In the genomic region with DNA sequence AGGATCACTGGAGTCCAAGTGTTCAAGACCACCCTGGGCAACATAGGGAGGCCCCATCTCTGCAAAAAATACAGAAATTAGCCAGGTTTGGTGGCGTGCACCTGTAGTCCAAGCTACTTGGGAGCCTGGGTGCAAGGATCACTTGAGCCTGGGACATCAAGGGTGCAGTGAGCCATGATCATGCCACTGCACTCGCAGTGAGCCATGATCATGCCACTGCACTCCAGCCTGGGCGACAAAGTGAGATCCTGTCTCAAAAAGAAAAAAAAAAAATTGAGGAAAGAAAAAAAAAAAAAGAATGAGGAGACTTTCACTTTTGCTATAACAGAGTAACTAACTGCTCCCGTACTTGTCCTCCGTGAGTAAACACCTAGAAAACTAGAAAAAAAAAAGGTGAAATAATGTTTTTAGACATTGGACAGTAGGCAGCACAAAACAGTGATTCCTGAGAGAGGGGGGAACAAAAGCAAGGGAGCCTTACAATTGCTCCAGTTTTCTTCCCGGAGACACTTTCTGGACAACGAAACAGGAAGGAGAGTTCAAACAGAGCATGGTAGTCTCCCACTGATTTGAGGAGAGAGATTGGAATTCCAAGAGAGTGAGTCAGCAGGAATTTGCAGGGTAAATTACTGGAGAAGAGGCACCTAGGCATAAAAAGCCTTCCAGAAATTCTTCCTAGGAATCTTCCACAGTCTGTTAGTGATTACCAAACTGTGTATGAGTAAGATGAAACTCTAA, we compare ENCODE assay signal across 1 cellular context.
A peak's percentile ranks its signal among the peaks of the same experiment; 100 is the strongest.
TF ChIP-seq lines count a peak whose summit lies in the region.

No MANE protein-coding gene starts in this region.

TF ChIP-seq in HEK293, 187 proteins besides CTCF, POLR2A, EP300 and RAD21 (continued from another document and continues in another):
- TF ChIP-seq, protein P1, sequence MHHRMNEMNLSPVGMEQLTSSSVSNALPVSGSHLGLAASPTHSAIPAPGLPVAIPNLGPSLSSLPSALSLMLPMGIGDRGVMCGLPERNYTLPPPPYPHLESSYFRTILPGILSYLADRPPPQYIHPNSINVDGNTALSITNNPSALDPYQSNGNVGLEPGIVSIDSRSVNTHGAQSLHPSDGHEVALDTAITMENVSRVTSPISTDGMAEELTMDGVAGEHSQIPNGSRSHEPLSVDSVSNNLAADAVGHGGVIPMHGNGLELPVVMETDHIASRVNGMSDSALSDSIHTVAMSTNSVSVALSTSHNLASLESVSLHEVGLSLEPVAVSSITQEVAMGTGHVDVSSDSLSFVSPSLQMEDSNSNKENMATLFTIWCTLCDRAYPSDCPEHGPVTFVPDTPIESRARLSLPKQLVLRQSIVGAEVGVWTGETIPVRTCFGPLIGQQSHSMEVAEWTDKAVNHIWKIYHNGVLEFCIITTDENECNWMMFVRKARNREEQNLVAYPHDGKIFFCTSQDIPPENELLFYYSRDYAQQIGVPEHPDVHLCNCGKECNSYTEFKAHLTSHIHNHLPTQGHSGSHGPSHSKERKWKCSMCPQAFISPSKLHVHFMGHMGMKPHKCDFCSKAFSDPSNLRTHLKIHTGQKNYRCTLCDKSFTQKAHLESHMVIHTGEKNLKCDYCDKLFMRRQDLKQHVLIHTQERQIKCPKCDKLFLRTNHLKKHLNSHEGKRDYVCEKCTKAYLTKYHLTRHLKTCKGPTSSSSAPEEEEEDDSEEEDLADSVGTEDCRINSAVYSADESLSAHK (tag by site-specific recombination; IDR thresholded peaks at IDR 0.05) = no peak
- TF ChIP-seq IKZF3 (tag by site-specific recombination; IDR thresholded peaks at IDR 0.05) (peak; percentile 40; the same call in 1 of the 2 replicates), PRDM1 (tag by site-specific recombination; IDR thresholded peaks at IDR 0.05) (peak; percentile 96), ZNF558 (tag by site-specific recombination; IDR thresholded peaks at IDR 0.05) (no peak), ZNF707 (tag by site-specific recombination; IDR thresholded peaks at IDR 0.05) (no peak), ZNF549 (tag by site-specific recombination; IDR thresholded peaks at IDR 0.05) (no peak), ZBTB7A (tag by site-specific recombination; IDR thresholded peaks at IDR 0.05; ENCODE audit: low read depth) (no peak), ZNF624 (tag by site-specific recombination; IDR thresholded peaks at IDR 0.05) (no peak), REST (tag by site-specific recombination; IDR thresholded peaks at IDR 0.05) (no peak), ZSCAN16 (tag by site-specific recombination; IDR thresholded peaks at IDR 0.05) (no peak), ZNF211 (tag by site-specific recombination; IDR thresholded peaks at IDR 0.05; ENCODE audit: low read depth) (no peak), PBX3 (CRISPR knock-in tag; IDR thresholded peaks at IDR 0.05) (no peak), ZNF792 (tag by site-specific recombination; IDR thresholded peaks at IDR 0.05) (no peak), ZNF175 (tag by site-specific recombination; IDR thresholded peaks at IDR 0.05) (no peak), ZNF513 (tag by site-specific recombination; IDR thresholded peaks at IDR 0.05) (no peak), BCL11A (tag by site-specific recombination; IDR thresholded peaks at IDR 0.05; ENCODE audit: low read depth) (no peak), PRDM6 (tag by site-specific recombination; IDR thresholded peaks at IDR 0.05) (peak; percentile 46), MEIS1 (CRISPR knock-in tag; IDR thresholded peaks at IDR 0.05; ENCODE audit: borderline replicate concordance) (no peak), ZEB2 (tag by site-specific recombination; IDR thresholded peaks at IDR 0.05) (0 out of 2 replicates have a peak, but pooled peaks have one; percentile 43), ZNF391 (tag by site-specific recombination; IDR thresholded peaks at IDR 0.05; ENCODE audit: borderline replicate concordance, low read depth) (no peak)
- TF ChIP-seq, protein P2, sequence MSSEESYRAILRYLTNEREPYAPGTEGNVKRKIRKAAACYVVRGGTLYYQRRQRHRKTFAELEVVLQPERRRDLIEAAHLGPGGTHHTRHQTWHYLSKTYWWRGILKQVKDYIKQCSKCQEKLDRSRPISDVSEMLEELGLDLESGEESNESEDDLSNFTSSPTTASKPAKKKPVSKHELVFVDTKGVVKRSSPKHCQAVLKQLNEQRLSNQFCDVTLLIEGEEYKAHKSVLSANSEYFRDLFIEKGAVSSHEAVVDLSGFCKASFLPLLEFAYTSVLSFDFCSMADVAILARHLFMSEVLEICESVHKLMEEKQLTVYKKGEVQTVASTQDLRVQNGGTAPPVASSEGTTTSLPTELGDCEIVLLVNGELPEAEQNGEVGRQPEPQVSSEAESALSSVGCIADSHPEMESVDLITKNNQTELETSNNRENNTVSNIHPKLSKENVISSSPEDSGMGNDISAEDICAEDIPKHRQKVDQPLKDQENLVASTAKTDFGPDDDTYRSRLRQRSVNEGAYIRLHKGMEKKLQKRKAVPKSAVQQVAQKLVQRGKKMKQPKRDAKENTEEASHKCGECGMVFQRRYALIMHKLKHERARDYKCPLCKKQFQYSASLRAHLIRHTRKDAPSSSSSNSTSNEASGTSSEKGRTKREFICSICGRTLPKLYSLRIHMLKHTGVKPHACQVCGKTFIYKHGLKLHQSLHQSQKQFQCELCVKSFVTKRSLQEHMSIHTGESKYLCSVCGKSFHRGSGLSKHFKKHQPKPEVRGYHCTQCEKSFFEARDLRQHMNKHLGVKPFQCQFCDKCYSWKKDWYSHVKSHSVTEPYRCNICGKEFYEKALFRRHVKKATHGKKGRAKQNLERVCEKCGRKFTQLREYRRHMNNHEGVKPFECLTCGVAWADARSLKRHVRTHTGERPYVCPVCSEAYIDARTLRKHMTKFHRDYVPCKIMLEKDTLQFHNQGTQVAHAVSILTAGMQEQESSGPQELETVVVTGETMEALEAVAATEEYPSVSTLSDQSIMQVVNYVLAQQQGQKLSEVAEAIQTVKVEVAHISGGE (tag by site-specific recombination; conservative IDR thresholded peaks at IDR 0.05; ENCODE audit: low read depth) = 0 out of 2 replicates have a peak, but pooled peaks have one; percentile 34
- TF ChIP-seq, protein P3, sequence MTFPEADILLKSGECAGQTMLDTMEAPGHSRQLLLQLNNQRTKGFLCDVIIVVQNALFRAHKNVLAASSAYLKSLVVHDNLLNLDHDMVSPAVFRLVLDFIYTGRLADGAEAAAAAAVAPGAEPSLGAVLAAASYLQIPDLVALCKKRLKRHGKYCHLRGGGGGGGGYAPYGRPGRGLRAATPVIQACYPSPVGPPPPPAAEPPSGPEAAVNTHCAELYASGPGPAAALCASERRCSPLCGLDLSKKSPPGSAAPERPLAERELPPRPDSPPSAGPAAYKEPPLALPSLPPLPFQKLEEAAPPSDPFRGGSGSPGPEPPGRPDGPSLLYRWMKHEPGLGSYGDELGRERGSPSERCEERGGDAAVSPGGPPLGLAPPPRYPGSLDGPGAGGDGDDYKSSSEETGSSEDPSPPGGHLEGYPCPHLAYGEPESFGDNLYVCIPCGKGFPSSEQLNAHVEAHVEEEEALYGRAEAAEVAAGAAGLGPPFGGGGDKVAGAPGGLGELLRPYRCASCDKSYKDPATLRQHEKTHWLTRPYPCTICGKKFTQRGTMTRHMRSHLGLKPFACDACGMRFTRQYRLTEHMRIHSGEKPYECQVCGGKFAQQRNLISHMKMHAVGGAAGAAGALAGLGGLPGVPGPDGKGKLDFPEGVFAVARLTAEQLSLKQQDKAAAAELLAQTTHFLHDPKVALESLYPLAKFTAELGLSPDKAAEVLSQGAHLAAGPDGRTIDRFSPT (tag by site-specific recombination; IDR thresholded peaks at IDR 0.05) = peak; percentile 71
- TF ChIP-seq, protein P4, sequence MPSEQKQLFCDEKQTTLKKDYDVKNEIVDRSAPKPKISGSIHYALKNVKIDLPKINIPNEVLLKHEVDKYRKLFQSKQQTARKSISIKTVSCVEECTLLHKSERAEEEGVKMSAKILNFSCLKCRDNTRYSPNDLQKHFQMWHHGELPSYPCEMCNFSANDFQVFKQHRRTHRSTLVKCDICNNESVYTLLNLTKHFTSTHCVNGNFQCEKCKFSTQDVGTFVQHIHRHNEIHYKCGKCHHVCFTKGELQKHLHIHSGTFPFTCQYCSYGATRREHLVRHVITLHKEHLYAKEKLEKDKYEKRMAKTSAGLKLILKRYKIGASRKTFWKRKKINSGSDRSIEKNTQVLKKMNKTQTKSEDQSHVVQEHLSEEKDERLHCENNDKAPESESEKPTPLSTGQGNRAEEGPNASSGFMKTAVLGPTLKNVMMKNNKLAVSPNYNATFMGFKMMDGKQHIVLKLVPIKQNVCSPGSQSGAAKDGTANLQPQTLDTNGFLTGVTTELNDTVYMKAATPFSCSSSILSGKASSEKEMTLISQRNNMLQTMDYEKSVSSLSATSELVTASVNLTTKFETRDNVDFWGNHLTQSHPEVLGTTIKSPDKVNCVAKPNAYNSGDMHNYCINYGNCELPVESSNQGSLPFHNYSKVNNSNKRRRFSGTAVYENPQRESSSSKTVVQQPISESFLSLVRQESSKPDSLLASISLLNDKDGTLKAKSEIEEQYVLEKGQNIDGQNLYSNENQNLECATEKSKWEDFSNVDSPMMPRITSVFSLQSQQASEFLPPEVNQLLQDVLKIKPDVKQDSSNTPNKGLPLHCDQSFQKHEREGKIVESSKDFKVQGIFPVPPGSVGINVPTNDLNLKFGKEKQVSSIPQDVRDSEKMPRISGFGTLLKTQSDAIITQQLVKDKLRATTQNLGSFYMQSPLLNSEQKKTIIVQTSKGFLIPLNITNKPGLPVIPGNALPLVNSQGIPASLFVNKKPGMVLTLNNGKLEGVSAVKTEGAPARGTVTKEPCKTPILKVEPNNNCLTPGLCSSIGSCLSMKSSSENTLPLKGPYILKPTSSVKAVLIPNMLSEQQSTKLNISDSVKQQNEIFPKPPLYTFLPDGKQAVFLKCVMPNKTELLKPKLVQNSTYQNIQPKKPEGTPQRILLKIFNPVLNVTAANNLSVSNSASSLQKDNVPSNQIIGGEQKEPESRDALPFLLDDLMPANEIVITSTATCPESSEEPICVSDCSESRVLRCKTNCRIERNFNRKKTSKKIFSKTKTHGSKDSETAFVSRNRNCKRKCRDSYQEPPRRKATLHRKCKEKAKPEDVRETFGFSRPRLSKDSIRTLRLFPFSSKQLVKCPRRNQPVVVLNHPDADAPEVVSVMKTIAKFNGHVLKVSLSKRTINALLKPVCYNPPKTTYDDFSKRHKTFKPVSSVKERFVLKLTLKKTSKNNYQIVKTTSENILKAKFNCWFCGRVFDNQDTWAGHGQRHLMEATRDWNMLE (tag by site-specific recombination; conservative IDR thresholded peaks at IDR 0.05; ENCODE audit: low read depth) = no peak
- TF ChIP-seq, protein P5, sequence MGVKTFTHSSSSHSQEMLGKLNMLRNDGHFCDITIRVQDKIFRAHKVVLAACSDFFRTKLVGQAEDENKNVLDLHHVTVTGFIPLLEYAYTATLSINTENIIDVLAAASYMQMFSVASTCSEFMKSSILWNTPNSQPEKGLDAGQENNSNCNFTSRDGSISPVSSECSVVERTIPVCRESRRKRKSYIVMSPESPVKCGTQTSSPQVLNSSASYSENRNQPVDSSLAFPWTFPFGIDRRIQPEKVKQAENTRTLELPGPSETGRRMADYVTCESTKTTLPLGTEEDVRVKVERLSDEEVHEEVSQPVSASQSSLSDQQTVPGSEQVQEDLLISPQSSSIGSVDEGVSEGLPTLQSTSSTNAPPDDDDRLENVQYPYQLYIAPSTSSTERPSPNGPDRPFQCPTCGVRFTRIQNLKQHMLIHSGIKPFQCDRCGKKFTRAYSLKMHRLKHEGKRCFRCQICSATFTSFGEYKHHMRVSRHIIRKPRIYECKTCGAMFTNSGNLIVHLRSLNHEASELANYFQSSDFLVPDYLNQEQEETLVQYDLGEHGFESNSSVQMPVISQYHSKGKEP (tag by site-specific recombination; IDR thresholded peaks at IDR 0.05) = no peak
